Comparison of ENCODE assay signal across 1 cellular context in the genomic region with DNA sequence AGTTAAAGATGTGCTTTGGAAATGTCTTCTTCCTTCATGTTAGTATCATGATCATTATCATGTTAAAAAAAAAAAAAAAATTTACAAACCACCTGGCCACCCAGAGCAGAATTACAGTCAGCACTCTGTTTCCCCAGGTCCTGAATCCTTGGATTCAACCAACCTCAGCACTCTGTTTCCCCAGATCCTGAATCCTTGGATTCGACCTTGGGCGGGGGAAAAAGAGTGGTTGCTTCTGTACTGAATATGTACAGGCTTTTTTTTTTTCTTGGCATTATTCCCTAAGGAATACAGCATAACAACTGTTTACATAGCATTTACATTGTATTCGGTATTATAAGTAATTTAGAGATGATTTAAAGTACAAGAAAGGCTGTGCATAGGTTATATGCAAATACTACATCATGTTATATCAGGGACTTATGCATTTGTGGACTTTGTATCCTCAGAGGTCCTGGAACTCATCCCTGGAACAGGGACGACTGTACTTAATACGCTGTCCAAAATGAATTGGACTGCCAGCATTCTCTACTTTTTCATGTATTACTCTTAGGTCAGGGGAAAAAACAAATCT.
TF ChIP-seq lines count a peak whose summit lies in the region.

No MANE protein-coding gene starts in this region.

TF ChIP-seq in HepG2, 621 proteins besides CTCF, POLR2A, EP300 and RAD21 (continued from another document):
- TF ChIP-seq, protein P1, sequence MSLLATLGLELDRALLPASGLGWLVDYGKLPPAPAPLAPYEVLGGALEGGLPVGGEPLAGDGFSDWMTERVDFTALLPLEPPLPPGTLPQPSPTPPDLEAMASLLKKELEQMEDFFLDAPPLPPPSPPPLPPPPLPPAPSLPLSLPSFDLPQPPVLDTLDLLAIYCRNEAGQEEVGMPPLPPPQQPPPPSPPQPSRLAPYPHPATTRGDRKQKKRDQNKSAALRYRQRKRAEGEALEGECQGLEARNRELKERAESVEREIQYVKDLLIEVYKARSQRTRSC (CRISPR knock-in tag; IDR thresholded peaks at IDR 0.05; ENCODE audit: low read depth), result no peak
- TF ChIP-seq NR2F1 (CRISPR knock-in tag; IDR thresholded peaks at IDR 0.05), result no peak
- TF ChIP-seq, protein P2, sequence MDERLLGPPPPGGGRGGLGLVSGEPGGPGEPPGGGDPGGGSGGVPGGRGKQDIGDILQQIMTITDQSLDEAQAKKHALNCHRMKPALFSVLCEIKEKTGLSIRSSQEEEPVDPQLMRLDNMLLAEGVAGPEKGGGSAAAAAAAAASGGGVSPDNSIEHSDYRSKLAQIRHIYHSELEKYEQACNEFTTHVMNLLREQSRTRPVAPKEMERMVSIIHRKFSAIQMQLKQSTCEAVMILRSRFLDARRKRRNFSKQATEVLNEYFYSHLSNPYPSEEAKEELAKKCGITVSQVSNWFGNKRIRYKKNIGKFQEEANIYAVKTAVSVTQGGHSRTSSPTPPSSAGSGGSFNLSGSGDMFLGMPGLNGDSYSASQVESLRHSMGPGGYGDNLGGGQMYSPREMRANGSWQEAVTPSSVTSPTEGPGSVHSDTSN (CRISPR knock-in tag; IDR thresholded peaks at IDR 0.05), result no peak
